In the genomic region with DNA sequence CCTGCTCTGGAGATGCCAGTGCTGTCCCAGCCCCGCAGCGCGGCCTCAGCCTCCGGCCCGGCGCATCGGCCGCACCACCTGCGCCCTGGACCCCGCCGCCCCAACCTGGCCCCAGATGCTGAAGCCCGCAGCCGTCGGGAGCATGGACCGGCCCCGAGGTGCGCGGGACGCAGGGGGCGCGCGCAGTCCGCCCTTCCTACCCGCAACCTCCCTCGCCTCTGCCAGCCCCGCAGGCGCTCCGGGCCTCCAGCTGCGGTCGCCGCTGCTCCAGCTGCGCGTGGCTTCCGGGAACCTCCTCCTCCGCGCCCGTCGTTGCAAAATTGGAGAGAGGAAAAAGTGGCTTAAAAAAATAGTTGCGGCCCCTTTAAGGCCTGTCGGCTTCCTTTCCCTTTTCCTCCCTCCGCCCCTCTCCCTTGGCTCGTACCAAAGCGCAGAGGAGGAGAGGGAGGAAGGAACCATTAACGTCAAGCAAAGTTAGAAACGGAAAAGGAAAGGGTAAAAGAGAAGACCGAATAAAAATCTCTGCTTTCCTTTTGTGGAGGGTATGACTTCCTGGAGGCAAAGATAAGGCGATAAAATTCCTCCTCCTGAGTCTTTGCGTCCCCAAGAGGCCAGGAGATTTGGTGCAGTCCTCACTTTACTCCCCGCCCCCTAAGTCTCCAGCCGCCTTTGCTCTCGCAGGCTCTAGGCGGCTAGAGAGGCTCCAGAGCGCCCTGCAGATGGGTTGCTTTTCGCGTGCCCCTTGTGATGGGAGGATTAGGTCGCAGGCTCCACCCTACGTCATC, we compare ENCODE assay signal across 8 cellular contexts. TPM values are rescaled to one million over a fixed set of nuclear protein-coding genes. Genes with fewer than 3 reads are reported as not detected.
A peak's percentile ranks its signal among the peaks of the same experiment; 100 is the strongest.
DNase-seq lines count a peak whose midpoint lies in the region; ATAC-seq and TF ChIP-seq lines count a peak whose summit lies in the region.

A gene with protein sequence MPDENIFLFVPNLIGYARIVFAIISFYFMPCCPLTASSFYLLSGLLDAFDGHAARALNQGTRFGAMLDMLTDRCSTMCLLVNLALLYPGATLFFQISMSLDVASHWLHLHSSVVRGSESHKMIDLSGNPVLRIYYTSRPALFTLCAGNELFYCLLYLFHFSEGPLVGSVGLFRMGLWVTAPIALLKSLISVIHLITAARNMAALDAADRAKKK (minus strand): TSS at position 343 of the 785 bp plus-strand sequence. CDS start 369 bp downstream, outside the sequence.

- H3K27ac ChIP-seq in PC-9: peak within 1 kb of the TSS; percentile 81

- peak; percentile 91 for ATAC-seq in GM21576 (IDR thresholded peaks at IDR 0.05; ENCODE audit: unreplicated experiment)

- CTCF ChIA-PET in PC-9 (lab: Charles Lee): interaction anchor here (0.6 to 1.0 kb wide), 2 partner anchors 15 to 52 kb away, joined by 3 read pairs; no protein-coding TSS in a partner anchor

- H3K4me1 ChIP-seq in PC-9 (replicated peaks; ENCODE audit: insufficient read depth): peaks cover 10% of the 10 kb centered on the region

- H3K9me2 ChIP-seq in PC-9 (ENCODE audit: insufficient read depth): no peaks in the 10 kb centered on the region

- peak within 1 kb of the TSS; percentile 97 for H3K4me2 ChIP-seq in PC-9

- TF ChIP-seq CTCF in PC-9 (conservative IDR thresholded peaks at IDR 0.05): 0 out of 2 replicates have a peak, but pooled peaks have one; percentile 35
- TF ChIP-seq CTCF in epithelial cell of proximal tubule (conservative IDR thresholded peaks at IDR 0.05; ENCODE audit: low read depth, low read length): peak; percentile 60

- H3K9me3 ChIP-seq in PC-9 (ENCODE audit: insufficient read depth, low read depth): no peaks in the 10 kb centered on the region

- peaks cover 14% of the 10 kb centered on the region for H3K79me2 ChIP-seq in PC-9 (ENCODE audit: low read depth)

- no peaks in the 10 kb centered on the region for H4K20me1 ChIP-seq in PC-9 (ENCODE audit: insufficient read depth)

- H3K4me3 ChIP-seq in PC-9: peak within 1 kb of the TSS; percentile 78
- H3K4me3 ChIP-seq in epithelial cell of proximal tubule (ENCODE audit: low read depth, low read length): peak within 1 kb of the TSS; percentile 95

- in situ Hi-C loops in KBM-7 (cut with MboI; ENCODE audit: low pct_unique_long_range_greater_than_20kb, low sequenced_read_pairs): no loop called here

- POLR2A ChIA-PET in PC-9 (lab: Charles Lee; ENCODE audit: unreplicated experiment): interaction anchor here (0.6 to 1.0 kb wide), 2 partner anchors 76 to 110 kb away, joined by 4 read pairs; no protein-coding TSS in a partner anchor

- H3K36me3 ChIP-seq in PC-9 (ENCODE audit: low read depth): no peaks in the 10 kb centered on the region

- H3K27me3 ChIP-seq in PC-9 (ENCODE audit: insufficient read depth, low read depth): no peaks in the 10 kb centered on the region

- no peaks in the 10 kb centered on the region for H3F3A ChIP-seq in PC-9 (ENCODE audit: insufficient read depth, low read depth)

- H2AFZ ChIP-seq in PC-9: peak within 1 kb of the TSS; percentile 92

- intact Hi-C loops in PC-9 (cut with micrococcal nuclease; ENCODE audit: unreplicated experiment): loop anchor here (1.0 to 5.0 kb wide), 6 partner anchors 34 to 162 kb away; a partner anchor contains a TSS

- TSS peak; percentile 43 for BruUV-seq in PC-9 (replicated peaks; lab: Mats Ljungman, UMichigan)

- DNase-seq in DMS53 (lab: John Stamatoyannopoulos, UW) (peak; percentile 97), KBM-7 (peak; percentile 98), PC-9 (peak; percentile 93 to 97), epithelial cell of proximal tubule (ENCODE audit: low read depth) (peak; percentile 92), mucosa of gallbladder (ENCODE audit: low spot score) (peak; percentile 95)
- DNase-seq in activated T-cell treated with anti-CD3 and anti-CD28 coated beads, Interleukin-2, amount 50 U/mL, for 1 hour: peak; percentile 92
- DNase-seq in stimulated activated CD8-positive, alpha-beta memory T cell treated with anti-CD3 and anti-CD28 coated beads, Interleukin-4, amount 100 ng/mL, for 4 hours (ENCODE audit: low read depth in 2 of 2, low spot score in 1 of 2): peak; percentile 84

RNA-seq across cellular contexts. Expression of the gene that starts here (rescaled TPM):
- total RNA-seq in PC-9 (2021): 90.6 and 133 TPM in 2 replicates
- total RNA-seq in epithelial cell of proximal tubule: 79.0 and 83.3 TPM in 2 replicates
- 110 TPM for total RNA-seq in mucosa of gallbladder

Comparison
In these comparisons a context has a peak if more than half of its experiments do, and no peak if none do; other contexts are left out.
1. Peak in every context shown above with its lines: DNase-seq, ATAC-seq, H3K4me3 ChIP-seq and H3K27ac ChIP-seq.